In the genomic region with DNA sequence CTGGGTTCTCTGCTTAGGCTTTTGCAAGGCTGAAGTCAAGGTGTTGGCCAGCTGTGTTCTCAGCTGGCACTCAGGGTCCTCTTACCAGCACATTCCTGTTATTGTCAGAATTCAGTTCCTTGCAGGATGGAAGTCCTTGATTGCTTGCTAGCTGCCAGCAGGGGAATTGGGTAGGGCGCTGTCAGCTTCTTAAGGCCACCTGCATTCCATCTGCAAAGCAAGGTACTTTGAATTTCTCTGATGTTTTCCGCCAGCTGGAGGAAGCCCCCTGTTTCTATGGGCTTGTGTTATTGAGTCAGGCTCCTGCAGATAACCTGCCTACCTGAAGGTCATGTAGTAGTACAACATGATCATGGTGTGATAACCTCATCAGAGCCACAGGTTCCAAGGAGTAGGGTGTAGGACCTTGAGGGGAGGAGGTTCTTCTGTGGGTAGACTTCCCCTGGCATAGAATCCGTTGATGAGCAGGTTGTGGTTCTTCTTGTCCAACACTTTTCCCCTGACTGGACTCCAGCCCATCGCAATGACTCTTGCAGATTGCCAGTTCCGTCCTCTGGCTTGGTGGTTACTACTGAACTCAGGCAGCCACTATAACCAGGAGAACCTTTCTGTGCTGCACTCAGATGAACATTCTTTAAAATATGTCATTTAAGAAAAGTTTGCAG, we compare ENCODE assay signal across 1 cellular context.
TF ChIP-seq lines count a peak whose summit lies in the region.

No MANE protein-coding gene starts in this region.

TF ChIP-seq in WTC11, 78 proteins besides CTCF, POLR2A, EP300 and RAD21 (continued from another document):
- TF ChIP-seq, protein P1, sequence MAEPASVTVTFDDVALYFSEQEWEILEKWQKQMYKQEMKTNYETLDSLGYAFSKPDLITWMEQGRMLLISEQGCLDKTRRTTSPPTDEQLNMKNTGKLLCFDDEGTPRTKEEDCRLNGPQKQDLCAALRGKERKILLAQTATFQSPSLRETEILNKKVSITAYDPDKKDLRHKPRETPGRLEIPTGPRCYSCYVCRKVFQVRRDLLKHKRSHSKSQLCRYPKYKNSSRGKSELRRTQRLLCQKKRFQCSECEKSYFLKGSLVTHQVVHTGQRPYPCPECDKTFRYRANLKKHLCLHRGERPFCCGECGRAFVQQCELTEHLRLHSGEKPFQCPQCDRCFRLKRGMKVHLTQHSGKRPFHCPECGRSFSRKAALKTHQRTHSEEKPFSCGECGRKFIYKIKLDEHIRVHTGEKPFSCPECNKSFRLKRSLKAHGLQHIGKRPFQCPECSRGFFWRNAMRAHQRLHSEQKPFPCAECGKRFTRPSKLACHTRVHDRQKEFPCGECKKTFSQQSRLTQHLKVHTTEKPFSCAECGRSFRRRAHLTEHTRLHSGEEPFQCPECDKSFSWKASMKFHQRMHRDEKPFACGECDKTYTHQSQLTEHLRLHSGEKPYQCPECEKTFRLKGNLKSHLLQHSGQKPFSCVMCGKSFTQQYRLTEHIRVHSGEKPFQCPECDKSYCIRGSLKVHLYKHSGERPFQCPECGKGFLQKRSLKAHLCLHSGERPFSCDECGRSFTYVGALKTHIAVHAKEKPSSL (CRISPR knock-in tag; conservative IDR thresholded peaks at IDR 0.05), result no peak
- TF ChIP-seq FOXK1 (CRISPR knock-in tag; IDR thresholded peaks at IDR 0.05), result no peak
